ENCODE assay signal across 2 cellular contexts in genomic region chr15:74789171-74789627, GRCh38.
TF ChIP-seq lines count a peak whose summit lies in the region.

No MANE protein-coding gene starts in this region.

TF ChIP-seq in SK-N-SH, 30 proteins besides CTCF, POLR2A, EP300 and RAD21 (continued from another document):
- no peak for TF ChIP-seq SMC3 (IDR thresholded peaks at IDR 0.05; ENCODE audit: low read depth, low read length)
- no peak for TF ChIP-seq CHD2 (IDR thresholded peaks at IDR 0.05; ENCODE audit: low read length, partially characterized antibody)
- TF ChIP-seq GABPA (IDR thresholded peaks at IDR 0.05; ENCODE audit: low read depth): no peak
- TF ChIP-seq MXI1 (IDR thresholded peaks at IDR 0.05; ENCODE audit: low read depth, low read length): no peak
- TF ChIP-seq TEAD4 (IDR thresholded peaks at IDR 0.05; ENCODE audit: borderline replicate concordance, insufficient read depth): no peak
- TF ChIP-seq RXRA (IDR thresholded peaks at IDR 0.05; ENCODE audit: borderline replicate concordance, low read depth): no peak
- no peak for TF ChIP-seq JUND (IDR thresholded peaks at IDR 0.05)
- TF ChIP-seq ZBTB33 (IDR thresholded peaks at IDR 0.05; ENCODE audit: borderline replicate concordance, low read depth): no peak

TF ChIP-seq in SK-N-SH treated with all-trans-retinoic acid at 6 μM for 48 hours, 23 proteins besides CTCF, POLR2A, EP300 and RAD21 (continued from another document):
- TF ChIP-seq ZC3H10 (CRISPR knock-in tag; IDR thresholded peaks at IDR 0.05): no peak
- no peak for TF ChIP-seq ISL1 (CRISPR knock-in tag; IDR thresholded peaks at IDR 0.05)
- TF ChIP-seq CSRNP3 (CRISPR knock-in tag; IDR thresholded peaks at IDR 0.05): no peak
- no peak for TF ChIP-seq SNAI2 (CRISPR knock-in tag; IDR thresholded peaks at IDR 0.05)
- TF ChIP-seq ARNTL (CRISPR knock-in tag; IDR thresholded peaks at IDR 0.05; ENCODE audit: borderline replicate concordance, low read depth): no peak
- no peak for TF ChIP-seq ZNF8 (CRISPR knock-in tag; IDR thresholded peaks at IDR 0.05)
- no peak for TF ChIP-seq RARB (CRISPR knock-in tag; IDR thresholded peaks at IDR 0.05)
